1 cellular context compared by ENCODE assay signal in the genomic region with DNA sequence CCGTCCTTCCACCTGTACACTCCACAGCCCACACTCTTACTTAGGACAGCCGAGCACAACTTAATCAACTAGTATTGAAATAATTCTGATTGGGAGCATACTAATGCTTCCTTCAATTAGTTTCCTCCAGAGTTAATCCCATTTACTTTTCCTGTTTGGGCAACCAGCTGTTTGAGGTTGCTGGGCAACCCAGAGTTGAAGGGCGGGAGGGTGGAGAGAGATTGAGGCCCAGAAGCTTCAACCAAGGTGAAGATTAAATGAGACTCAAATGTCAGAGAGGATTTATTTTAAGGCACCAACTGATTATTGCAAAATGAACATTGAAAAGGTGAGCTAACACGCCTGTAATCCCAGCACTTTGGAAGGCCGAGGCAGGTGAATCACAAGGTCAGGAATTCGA.
TF ChIP-seq lines count a peak whose summit lies in the region.

No MANE protein-coding gene starts in this region.

TF ChIP-seq in GM23338, 12 proteins besides CTCF, POLR2A, EP300 and RAD21 (continued from another document):
- TF ChIP-seq, protein P1, sequence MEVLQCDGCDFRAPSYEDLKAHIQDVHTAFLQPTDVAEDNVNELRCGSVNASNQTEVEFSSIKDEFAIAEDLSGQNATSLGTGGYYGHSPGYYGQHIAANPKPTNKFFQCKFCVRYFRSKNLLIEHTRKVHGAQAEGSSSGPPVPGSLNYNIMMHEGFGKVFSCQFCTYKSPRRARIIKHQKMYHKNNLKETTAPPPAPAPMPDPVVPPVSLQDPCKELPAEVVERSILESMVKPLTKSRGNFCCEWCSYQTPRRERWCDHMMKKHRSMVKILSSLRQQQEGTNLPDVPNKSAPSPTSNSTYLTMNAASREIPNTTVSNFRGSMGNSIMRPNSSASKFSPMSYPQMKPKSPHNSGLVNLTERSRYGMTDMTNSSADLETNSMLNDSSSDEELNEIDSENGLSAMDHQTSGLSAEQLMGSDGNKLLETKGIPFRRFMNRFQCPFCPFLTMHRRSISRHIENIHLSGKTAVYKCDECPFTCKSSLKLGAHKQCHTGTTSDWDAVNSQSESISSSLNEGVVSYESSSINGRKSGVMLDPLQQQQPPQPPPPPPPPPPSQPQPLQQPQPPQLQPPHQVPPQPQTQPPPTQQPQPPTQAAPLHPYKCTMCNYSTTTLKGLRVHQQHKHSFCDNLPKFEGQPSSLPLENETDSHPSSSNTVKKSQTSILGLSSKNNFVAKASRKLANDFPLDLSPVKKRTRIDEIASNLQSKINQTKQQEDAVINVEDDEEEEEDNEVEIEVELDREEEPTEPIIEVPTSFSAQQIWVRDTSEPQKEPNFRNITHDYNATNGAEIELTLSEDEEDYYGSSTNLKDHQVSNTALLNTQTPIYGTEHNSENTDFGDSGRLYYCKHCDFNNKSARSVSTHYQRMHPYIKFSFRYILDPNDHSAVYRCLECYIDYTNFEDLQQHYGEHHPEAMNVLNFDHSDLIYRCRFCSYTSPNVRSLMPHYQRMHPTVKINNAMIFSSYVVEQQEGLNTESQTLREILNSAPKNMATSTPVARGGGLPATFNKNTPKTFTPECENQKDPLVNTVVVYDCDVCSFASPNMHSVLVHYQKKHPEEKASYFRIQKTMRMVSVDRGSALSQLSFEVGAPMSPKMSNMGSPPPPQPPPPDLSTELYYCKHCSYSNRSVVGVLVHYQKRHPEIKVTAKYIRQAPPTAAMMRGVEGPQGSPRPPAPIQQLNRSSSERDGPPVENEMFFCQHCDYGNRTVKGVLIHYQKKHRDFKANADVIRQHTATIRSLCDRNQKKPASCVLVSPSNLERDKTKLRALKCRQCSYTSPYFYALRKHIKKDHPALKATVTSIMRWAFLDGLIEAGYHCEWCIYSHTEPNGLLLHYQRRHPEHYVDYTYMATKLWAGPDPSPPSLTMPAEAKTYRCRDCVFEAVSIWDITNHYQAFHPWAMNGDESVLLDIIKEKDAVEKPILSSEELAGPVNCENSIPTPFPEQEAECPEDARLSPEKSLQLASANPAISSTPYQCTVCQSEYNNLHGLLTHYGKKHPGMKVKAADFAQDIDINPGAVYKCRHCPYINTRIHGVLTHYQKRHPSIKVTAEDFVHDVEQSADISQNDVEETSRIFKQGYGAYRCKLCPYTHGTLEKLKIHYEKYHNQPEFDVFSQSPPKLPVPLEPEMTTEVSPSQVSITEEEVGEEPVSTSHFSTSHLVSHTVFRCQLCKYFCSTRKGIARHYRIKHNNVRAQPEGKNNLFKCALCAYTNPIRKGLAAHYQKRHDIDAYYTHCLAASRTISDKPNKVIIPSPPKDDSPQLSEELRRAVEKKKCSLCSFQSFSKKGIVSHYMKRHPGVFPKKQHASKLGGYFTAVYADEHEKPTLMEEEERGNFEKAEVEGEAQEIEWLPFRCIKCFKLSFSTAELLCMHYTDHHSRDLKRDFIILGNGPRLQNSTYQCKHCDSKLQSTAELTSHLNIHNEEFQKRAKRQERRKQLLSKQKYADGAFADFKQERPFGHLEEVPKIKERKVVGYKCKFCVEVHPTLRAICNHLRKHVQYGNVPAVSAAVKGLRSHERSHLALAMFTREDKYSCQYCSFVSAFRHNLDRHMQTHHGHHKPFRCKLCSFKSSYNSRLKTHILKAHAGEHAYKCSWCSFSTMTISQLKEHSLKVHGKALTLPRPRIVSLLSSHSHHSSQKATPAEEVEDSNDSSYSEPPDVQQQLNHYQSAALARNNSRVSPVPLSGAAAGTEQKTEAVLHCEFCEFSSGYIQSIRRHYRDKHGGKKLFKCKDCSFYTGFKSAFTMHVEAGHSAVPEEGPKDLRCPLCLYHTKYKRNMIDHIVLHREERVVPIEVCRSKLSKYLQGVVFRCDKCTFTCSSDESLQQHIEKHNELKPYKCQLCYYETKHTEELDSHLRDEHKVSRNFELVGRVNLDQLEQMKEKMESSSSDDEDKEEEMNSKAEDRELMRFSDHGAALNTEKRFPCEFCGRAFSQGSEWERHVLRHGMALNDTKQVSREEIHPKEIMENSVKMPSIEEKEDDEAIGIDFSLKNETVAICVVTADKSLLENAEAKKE (CRISPR knock-in tag; IDR thresholded peaks at IDR 0.05), result no peak
- TF ChIP-seq CREB1 (CRISPR knock-in tag; IDR thresholded peaks at IDR 0.05; ENCODE audit: low read depth), result no peak
- TF ChIP-seq STAT1 (IDR thresholded peaks at IDR 0.05; ENCODE audit: unreplicated experiment), result no peak
- no peak for TF ChIP-seq EZH2 (IDR thresholded peaks at IDR 0.05; ENCODE audit: low read depth, unreplicated experiment)
- no peak for TF ChIP-seq EZH2phosphoT487 (IDR thresholded peaks at IDR 0.05; ENCODE audit: unreplicated experiment)
- TF ChIP-seq POLR2AphosphoS5 (IDR thresholded peaks at IDR 0.05; ENCODE audit: low read depth), result no peak
